Comparison of ENCODE assay signal across 8 cellular contexts in genomic region chr10:103605359-103606156, GRCh38.
A peak's percentile ranks its signal among the peaks of the same experiment; 100 is the strongest.
DNase-seq lines count a peak whose midpoint lies in the region; ATAC-seq and TF ChIP-seq lines count a peak whose summit lies in the region.

No MANE protein-coding gene starts in this region.

- intact Hi-C loops in left colon (cut with DNase I, micrococcal nuclease) = loop anchor here in 1 of 2 donors (10.0 kb wide), 1 partner anchor 79 kb away; no protein-coding TSS in a partner anchor

- H4K5ac ChIP-seq in H9 (ENCODE audit: insufficient read length, low read depth, low read length) = no peak overlapping the region

- H3T11ph ChIP-seq in H9 (ENCODE audit: low read length) = no peak overlapping the region

- H2AK5ac ChIP-seq in H9 (ENCODE audit: insufficient read length, low read length) = no peak overlapping the region

- DNase-seq in AG10803 (ENCODE audit: low read depth) (peak; percentile 80), H9 (peak; percentile 67), T-helper 17 cell (peak in 1 of 3 donors; percentile 47), cerebellar cortex (ENCODE audit: low spot score) (peak; percentile 54), left colon (peak in 1 of 2 donors; percentile 47)
- peak; percentile 72 for DNase-seq in stimulated activated CD8-positive, alpha-beta memory T cell treated with anti-CD3 and anti-CD28 coated beads, Interleukin-4, amount 100 ng/mL, for 48 hours
- no peak for DNase-seq in NK-92 treated with Interleukin-12 subunit alpha and Interleukin-12 subunit beta, amount 100 ng/mL, for 24 hours (lab: John Stamatoyannopoulos, UW)

- no peak overlapping the region for H2BK12ac ChIP-seq in H9 (ENCODE audit: insufficient read length, low read depth, low read length)

- no peak overlapping the region for H3K14ac ChIP-seq in H9 (ENCODE audit: insufficient read depth, low read length)

- H3K9ac ChIP-seq in H9 (ENCODE audit: extremely low read depth, insufficient read length, low read length) = no peak overlapping the region

- no peak overlapping the region for H3K4me2 ChIP-seq in H9 (ENCODE audit: insufficient read depth, insufficient read length, low read length)

- no peaks in the 10 kb centered on the region for H3K79me1 ChIP-seq in H9 (ENCODE audit: insufficient read depth, low read depth, low read length, poor library complexity, severe bottlenecking)

- H2BK20ac ChIP-seq in H9 (ENCODE audit: low read depth, low read length, poor library complexity, severe bottlenecking) = no peak overlapping the region

- no peak overlapping the region for H2BK5ac ChIP-seq in H9 (ENCODE audit: insufficient read length, low read length)

- H3K4me1 Mint-ChIP-seq in H9 (no peaks in the 10 kb centered on the region), T-helper 17 cell (no peaks in the 10 kb centered on the region)

- H3K9me3 ChIP-seq in H9 (ENCODE audit: control insufficient read depth, low read depth, low read length) (no peaks in the 10 kb centered on the region), T-helper 17 cell (ENCODE audit: control insufficient read depth, low read length, poor library complexity, severe bottlenecking) (no peaks in the 10 kb centered on the region)

- H3K9me3 Mint-ChIP-seq in H9 = peaks cover 5 to 18% of the 10 kb centered on the region in 2 experiments

- no peak overlapping the region for H2AFZ ChIP-seq in H9 (ENCODE audit: low read length)

- H4K8ac ChIP-seq in H9 (replicated peaks; ENCODE audit: insufficient read length, low read depth, low read length) = no peak overlapping the region

- H3K27ac Mint-ChIP-seq in H9 = no peak overlapping the region
- H3K27ac Mint-ChIP-seq in T-helper 17 cell = no peak overlapping the region

- H3K23ac ChIP-seq in H9 (ENCODE audit: insufficient read length, low read depth, low read length) = no peak overlapping the region

- H3K4me3 Mint-ChIP-seq in H9 (no peak overlapping the region), T-helper 17 cell (peak overlapping the region; percentile 33)

- H3K18ac ChIP-seq in H9 (ENCODE audit: insufficient read length, low read depth, low read length) = no peak overlapping the region

- H3K27me3 Mint-ChIP-seq in H9 (ENCODE audit: low read depth) (no peaks in the 10 kb centered on the region), T-helper 17 cell (no peaks in the 10 kb centered on the region)

- TF ChIP-seq CTCF in AG10803 (conservative IDR thresholded peaks at IDR 0.05; ENCODE audit: low read length) (peak; percentile 94), H9 (conservative IDR thresholded peaks at IDR 0.05) (peak; percentile 73)

- ATAC-seq in T-helper 17 cell = peak; percentile 54
- ATAC-seq in left colon = peak; percentile 26
- ATAC-seq in GM18861 (IDR thresholded peaks at IDR 0.05; ENCODE audit: unreplicated experiment) = no peak

- H2BK15ac ChIP-seq in H9 (ENCODE audit: low read depth, low read length) = no peak overlapping the region

- H3K4me3 ChIP-seq in AG10803 (ENCODE audit: low read length) = no peak overlapping the region

- H3K56ac ChIP-seq in H9 (ENCODE audit: insufficient read length, low read depth, low read length) = no peak overlapping the region

- no peaks in the 10 kb centered on the region for H4K20me1 ChIP-seq in H9 (ENCODE audit: control insufficient read depth, insufficient read depth, insufficient read length)

- no peaks in the 10 kb centered on the region for H3K27me3 ChIP-seq in H9 (ENCODE audit: insufficient read depth, low read length)

- H3K4me1 ChIP-seq in H9 (ENCODE audit: insufficient read depth, low read length) = no peaks in the 10 kb centered on the region

- no peaks in the 10 kb centered on the region for H3K23me2 ChIP-seq in H9 (ENCODE audit: insufficient read length, low read depth, low read length, poor library complexity, severe bottlenecking)

- no peaks in the 10 kb centered on the region for H3K79me2 ChIP-seq in H9 (ENCODE audit: insufficient read depth, low read length)

- no peak overlapping the region for H4K91ac ChIP-seq in H9 (ENCODE audit: insufficient read length, low read depth, low read length)

- H3K27ac ChIP-seq in H9 (ENCODE audit: insufficient read length, low read depth, low read length) = no peak overlapping the region

- H3K36me3 Mint-ChIP-seq in H9 (ENCODE audit: insufficient read depth in 1 of 3, low read depth in 3 of 3) (peaks cover 9 to 31% (median 11%) of the 10 kb centered on the region in 3 experiments), T-helper 17 cell (ENCODE audit: low read depth) (peaks cover 2% of the 10 kb centered on the region)

- H2BK120ac ChIP-seq in H9 (ENCODE audit: low read depth, low read length, poor library complexity, severe bottlenecking) = no peak overlapping the region

- H3K4ac ChIP-seq in H9 (ENCODE audit: low read depth, low read length) = no peak overlapping the region

- no CpG with 5 or more reads among the region's 13 CpGs for WGBS in H9 (ENCODE audit: extremely low coverage, insufficient read length, low lambda C conversion rate)
